23 cellular contexts compared by ENCODE assay signal in genomic region chr13:46850214-46850613, GRCh38. TPM values are rescaled to one million over a fixed set of nuclear protein-coding genes. Genes with fewer than 3 reads are reported as not detected.
DNase-seq lines count a peak whose midpoint lies in the region; ATAC-seq and TF ChIP-seq lines count a peak whose summit lies in the region.
"Had no signal": no experiment of that assay in that cellular context is flagged by ENCODE, and none has a peak within 500 bp of the region (broad histone marks: within the 10 kb centered on the region; RNA-seq: fewer than 3 reads in every experiment).

No MANE protein-coding gene starts in this region.

- no peak overlapping the region for H2AFZ ChIP-seq in OCI-LY3 (ENCODE audit: low read depth, low read length)

- H3K4me3 ChIP-seq in OCI-LY3 (ENCODE audit: low read length), result no peak overlapping the region
- H3K4me3 ChIP-seq in fibroblast of the aortic adventitia (ENCODE audit: low read depth, low read length), result no peak overlapping the region
- H3K4me3 ChIP-seq in H7 (ENCODE audit: insufficient read depth, low read depth, low read length), result no peak overlapping the region
- H3K4me3 ChIP-seq: A549, MG63, SK-N-MC had no signal

- H3K27me3 ChIP-seq in OCI-LY3 (ENCODE audit: low read depth, low read length) (peaks cover 4% of the 10 kb centered on the region; the same call in 1 of the 2 replicates), H7 (ENCODE audit: control insufficient read depth, insufficient read depth, low read length) (no peaks in the 10 kb centered on the region)
- H3K27me3 ChIP-seq: MG63 had no signal

- peaks cover 5% of the 10 kb centered on the region for H3K4me1 Mint-ChIP-seq in MCF 10A (ENCODE audit: insufficient read depth, unreplicated experiment)

- POLR2A ChIA-PET in MCF 10A (lab: Yijun Ruan, JAX), result no interaction called here

- ATAC-seq in GM18498 (IDR thresholded peaks at IDR 0.05; ENCODE audit: unreplicated experiment) (peak; percentile 50), GM21529 (IDR thresholded peaks at IDR 0.05; ENCODE audit: unreplicated experiment) (peak; percentile 46), HG03378 (IDR thresholded peaks at IDR 0.05; ENCODE audit: unreplicated experiment) (no peak)
- ATAC-seq: A549, HCT116, HepG2, Panc1, Right ventricle myocardium inferior had no signal

- H3K27ac Mint-ChIP-seq in MCF 10A (ENCODE audit: low read depth, unreplicated experiment), result no peak overlapping the region

- intact Hi-C loops in MCF 10A (cut with micrococcal nuclease), result no loop called here

- CTCF ChIA-PET in MCF 10A (lab: Yijun Ruan, JAX), result no interaction called here

- no peak overlapping the region for H3K27ac ChIP-seq in OCI-LY3 (ENCODE audit: low read length)
- H3K27ac ChIP-seq: A549, C4-2B, KMS-11, SK-N-MC had no signal

- H3K9me3 Mint-ChIP-seq in MCF 10A (ENCODE audit: unreplicated experiment), result no peaks in the 10 kb centered on the region

- H4K20me1 ChIP-seq in OCI-LY3 (ENCODE audit: insufficient read depth, low read length), result no peaks in the 10 kb centered on the region

- H3K9ac ChIP-seq in OCI-LY3 (ENCODE audit: low read length), result no peak overlapping the region
- H3K9ac ChIP-seq: KMS-11 had no signal

- H3K36me3 ChIP-seq in OCI-LY3 (replicated peaks; ENCODE audit: low read depth, low read length), result no peaks in the 10 kb centered on the region
- no peaks in the 10 kb centered on the region for H3K36me3 ChIP-seq in H7 (replicated peaks; ENCODE audit: control insufficient read depth, insufficient read depth, low read length)
- H3K36me3 ChIP-seq: MG63 had no signal

- no TSS peak for BruUV-seq in MCF 10A (replicated peaks; lab: Mats Ljungman, UMichigan)

- no peak overlapping the region for H3K4me3 Mint-ChIP-seq in MCF 10A (ENCODE audit: unreplicated experiment)

- H3K9me3 ChIP-seq in OCI-LY3 (ENCODE audit: insufficient read depth, low read length), result no peaks in the 10 kb centered on the region
- H3K9me3 ChIP-seq: A549, MG63 had no signal

- TF ChIP-seq CTCF in OCI-LY3 (IDR thresholded peaks at IDR 0.05; ENCODE audit: low read depth, low read length) (no peak), fibroblast of the aortic adventitia (IDR thresholded peaks at IDR 0.05; ENCODE audit: insufficient read depth, low read length) (no peak), MCF 10A (IDR thresholded peaks at IDR 0.05; ENCODE audit: unreplicated experiment) (no peak)

- DNase-seq in fibroblast of the aortic adventitia (ENCODE audit: low read depth), result peak; percentile 2
- DNase-seq in MCF 10A (ENCODE audit: unreplicated experiment), result no peak
- no peak for DNase-seq in dermis blood vessel endothelial cell
- DNase-seq in H7, result no peak
- DNase-seq: DMS 273 treated with DMSO at 0.1 percent for 48 hours, GDM1, MG63, NCI-H187 treated with DMSO at 0.1 percent for 48 hours, NCI-H2171, NCI-H774 had no signal

- no peaks in the 10 kb centered on the region for H3K36me3 Mint-ChIP-seq in MCF 10A (ENCODE audit: insufficient read depth, unreplicated experiment)

- H3K27me3 Mint-ChIP-seq in MCF 10A (ENCODE audit: insufficient read depth, unreplicated experiment), result peaks cover 17% of the 10 kb centered on the region

- peak overlapping the region; percentile 21; the same call in 1 of the 2 replicates for H3K4me2 ChIP-seq in OCI-LY3 (ENCODE audit: low read length)
- H3K4me2 ChIP-seq: A549, KMS-11 had no signal

- H3K79me2 ChIP-seq in OCI-LY3 (ENCODE audit: low read length), result no peaks in the 10 kb centered on the region

- peaks cover 39% of the 10 kb centered on the region for H3K4me1 ChIP-seq in OCI-LY3 (ENCODE audit: low read length)
- H3K4me1 ChIP-seq: A549 had no signal

RNA-seq across cellular contexts. Expression of gene HTR2A, which starts 46.6 kb away (rescaled TPM):
- 0.82 and 6.0 TPM in 2 replicates for total RNA-seq in fibroblast of the aortic adventitia (ENCODE audit: low replicate concordance)
- not detected in 2 replicates for total RNA-seq in MCF 10A (2022)
- not detected in 2 replicates for total RNA-seq in dermis blood vessel endothelial cell
- total RNA-seq in H7 (2014; rRNA removed; shearing (Covaris generic)), result 0.04 TPM in 1 of 2 replicates, not detected in the other
- total RNA-seq: HepG2, NCI-H460, Right ventricle myocardium inferior had no signal

RNA-seq across cellular contexts. Expression of gene ESD, which starts 53.3 kb away (rescaled TPM):
- total RNA-seq in fibroblast of the aortic adventitia (ENCODE audit: low replicate concordance), result 141 and 176 TPM in 2 replicates
- 82.7 and 105 TPM in 2 replicates for total RNA-seq in MCF 10A (2022)
- 89.7 and 94.1 TPM in 2 replicates for total RNA-seq in dermis blood vessel endothelial cell
- total RNA-seq in H7 (2014; rRNA removed; shearing (Covaris generic)), result 119 TPM in 2 replicates
